ENCODE assay signal across 8 cellular contexts in genomic region chr6:166515072-166515810, GRCh38.
DNase-seq lines count a peak whose midpoint lies in the region; ATAC-seq lines count a peak whose summit lies in the region.

No MANE protein-coding gene starts in this region.

- H3K27ac Mint-ChIP-seq in stimulated activated naive CD8-positive, alpha-beta T cell treated with anti-CD3 and anti-CD28 coated beads, Interleukin-15, amount 100 ng/mL, for 72 hours = peak overlapping the region in 1 of 2 donors; percentile 47

- no peaks in the 10 kb centered on the region for H3K79me2 ChIP-seq in ACC112 (ENCODE audit: control insufficient read depth, insufficient read depth, low read length, unreplicated experiment)

- DNase-seq in activated T-cell treated with anti-CD3 and anti-CD28 coated beads for 4 hours = peak; percentile 31
- DNase-seq in kidney tubule cell (ENCODE audit: low spot score) = peak; percentile 90
- peak; percentile 16 to 55 for DNase-seq in stimulated activated naive CD8-positive, alpha-beta T cell treated with anti-CD3 and anti-CD28 coated beads, Interleukin-15, amount 100 ng/mL, for 72 hours
- no peak for DNase-seq in ecto neural progenitor cell (ENCODE audit: low spot score)
- DNase-seq in NCI-H2196 (lab: John Stamatoyannopoulos, UW; ENCODE audit: unreplicated experiment) = no peak
- no peak for DNase-seq in SK-N-DZ (ENCODE audit: low spot score)

- no peaks in the 10 kb centered on the region for H3K9me3 Mint-ChIP-seq in stimulated activated naive CD8-positive, alpha-beta T cell treated with anti-CD3 and anti-CD28 coated beads, Interleukin-15, amount 100 ng/mL, for 72 hours

- H3K4me1 Mint-ChIP-seq in stimulated activated naive CD8-positive, alpha-beta T cell treated with anti-CD3 and anti-CD28 coated beads, Interleukin-15, amount 100 ng/mL, for 72 hours = peaks cover 23% of the 10 kb centered on the region

- H3K36me3 ChIP-seq in ACC112 (ENCODE audit: insufficient read depth, low read length) = peaks cover 6% of the 10 kb centered on the region

- no peak overlapping the region for H2AFZ ChIP-seq in ACC112 (ENCODE audit: low read length, unreplicated experiment)

- H3K27me3 Mint-ChIP-seq in stimulated activated naive CD8-positive, alpha-beta T cell treated with anti-CD3 and anti-CD28 coated beads, Interleukin-15, amount 100 ng/mL, for 72 hours = no peaks in the 10 kb centered on the region

- peak; percentile 32 for ATAC-seq in HG03442 (IDR thresholded peaks at IDR 0.05; ENCODE audit: unreplicated experiment)
- ATAC-seq in stimulated activated naive CD8-positive, alpha-beta T cell treated with anti-CD3 and anti-CD28 coated beads, Interleukin-15, amount 100 ng/mL, for 72 hours = peak; percentile 89

- H3K4me3 Mint-ChIP-seq in stimulated activated naive CD8-positive, alpha-beta T cell treated with anti-CD3 and anti-CD28 coated beads, Interleukin-15, amount 100 ng/mL, for 72 hours = no peak overlapping the region

- no peak overlapping the region for H3K4me3 ChIP-seq in ACC112 (ENCODE audit: low read depth, low read length)

- peaks cover 19% of the 10 kb centered on the region for H3K4me1 ChIP-seq in ACC112 (ENCODE audit: control insufficient read depth, insufficient read depth, low read length, unreplicated experiment)

- H3K27me3 ChIP-seq in ACC112 (ENCODE audit: insufficient read depth, low read length) = no peaks in the 10 kb centered on the region

- peak overlapping the region; percentile 51 for H3K27ac ChIP-seq in ACC112 (ENCODE audit: low read depth, low read length)

Comparison
In these comparisons a context has a peak if more than half of its experiments do, and no peak if none do; other contexts are left out.
1. DNase-seq: peak in activated T-cell treated with anti-CD3 and anti-CD28 coated beads for 4 hours (single experiment), kidney tubule cell (single experiment) and stimulated activated naive CD8-positive, alpha-beta T cell treated with anti-CD3 and anti-CD28 coated beads, Interleukin-15, amount 100 ng/mL, for 72 hours (2 of 2); none in ecto neural progenitor cell (single experiment), NCI-H2196 (single experiment) and SK-N-DZ (single experiment).